In genomic region chr5:149798466-149798865, GRCh38 we compare ENCODE assay signal across 1 cellular context.
TF ChIP-seq lines count a peak whose summit lies in the region.

No MANE protein-coding gene starts in this region.

TF ChIP-seq in HepG2, 621 proteins besides CTCF, POLR2A, EP300 and RAD21 (continued from another document and continues in another):
- TF ChIP-seq, protein P1, sequence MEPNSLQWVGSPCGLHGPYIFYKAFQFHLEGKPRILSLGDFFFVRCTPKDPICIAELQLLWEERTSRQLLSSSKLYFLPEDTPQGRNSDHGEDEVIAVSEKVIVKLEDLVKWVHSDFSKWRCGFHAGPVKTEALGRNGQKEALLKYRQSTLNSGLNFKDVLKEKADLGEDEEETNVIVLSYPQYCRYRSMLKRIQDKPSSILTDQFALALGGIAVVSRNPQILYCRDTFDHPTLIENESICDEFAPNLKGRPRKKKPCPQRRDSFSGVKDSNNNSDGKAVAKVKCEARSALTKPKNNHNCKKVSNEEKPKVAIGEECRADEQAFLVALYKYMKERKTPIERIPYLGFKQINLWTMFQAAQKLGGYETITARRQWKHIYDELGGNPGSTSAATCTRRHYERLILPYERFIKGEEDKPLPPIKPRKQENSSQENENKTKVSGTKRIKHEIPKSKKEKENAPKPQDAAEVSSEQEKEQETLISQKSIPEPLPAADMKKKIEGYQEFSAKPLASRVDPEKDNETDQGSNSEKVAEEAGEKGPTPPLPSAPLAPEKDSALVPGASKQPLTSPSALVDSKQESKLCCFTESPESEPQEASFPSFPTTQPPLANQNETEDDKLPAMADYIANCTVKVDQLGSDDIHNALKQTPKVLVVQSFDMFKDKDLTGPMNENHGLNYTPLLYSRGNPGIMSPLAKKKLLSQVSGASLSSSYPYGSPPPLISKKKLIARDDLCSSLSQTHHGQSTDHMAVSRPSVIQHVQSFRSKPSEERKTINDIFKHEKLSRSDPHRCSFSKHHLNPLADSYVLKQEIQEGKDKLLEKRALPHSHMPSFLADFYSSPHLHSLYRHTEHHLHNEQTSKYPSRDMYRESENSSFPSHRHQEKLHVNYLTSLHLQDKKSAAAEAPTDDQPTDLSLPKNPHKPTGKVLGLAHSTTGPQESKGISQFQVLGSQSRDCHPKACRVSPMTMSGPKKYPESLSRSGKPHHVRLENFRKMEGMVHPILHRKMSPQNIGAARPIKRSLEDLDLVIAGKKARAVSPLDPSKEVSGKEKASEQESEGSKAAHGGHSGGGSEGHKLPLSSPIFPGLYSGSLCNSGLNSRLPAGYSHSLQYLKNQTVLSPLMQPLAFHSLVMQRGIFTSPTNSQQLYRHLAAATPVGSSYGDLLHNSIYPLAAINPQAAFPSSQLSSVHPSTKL (CRISPR knock-in tag; IDR thresholded peaks at IDR 0.05), result no peak
- TF ChIP-seq NONO (IDR thresholded peaks at IDR 0.05), result no peak
- 0 out of 2 replicates have a peak, but pooled peaks have one; percentile 26 for TF ChIP-seq NONO (CRISPR knock-in tag; conservative IDR thresholded peaks at IDR 0.05)
- TF ChIP-seq HOXA3 (CRISPR knock-in tag; IDR thresholded peaks at IDR 0.05), result peak; percentile 24; the same call in 1 of the 2 replicates
- TF ChIP-seq RCOR2 (CRISPR knock-in tag; IDR thresholded peaks at IDR 0.05), result peak; percentile 47; the same call in 1 of the 2 replicates
- TF ChIP-seq DRAP1 (CRISPR knock-in tag; IDR thresholded peaks at IDR 0.05), result peak; percentile 65
- TF ChIP-seq ZNF362 (CRISPR knock-in tag; IDR thresholded peaks at IDR 0.05; ENCODE audit: borderline replicate concordance), result no peak
- TF ChIP-seq HNF4A (CRISPR knock-in tag; IDR thresholded peaks at IDR 0.05), result peak; percentile 67
- peak; percentile 45; the same call in 1 of the 2 replicates for TF ChIP-seq ZNF12 (CRISPR knock-in tag; IDR thresholded peaks at IDR 0.05)
- peak; percentile 79; the same call in 1 of the 2 replicates for TF ChIP-seq PRDM10 (CRISPR knock-in tag; IDR thresholded peaks at IDR 0.05; ENCODE audit: low read depth)
- no peak for TF ChIP-seq ZNF264 (CRISPR knock-in tag; IDR thresholded peaks at IDR 0.05)
- peak; percentile 10; the same call in 1 of the 2 replicates for TF ChIP-seq FOSL2 (CRISPR knock-in tag; IDR thresholded peaks at IDR 0.05)
- 0 out of 2 replicates have a peak, but pooled peaks have one; percentile 19 for TF ChIP-seq SIX4 (CRISPR knock-in tag; IDR thresholded peaks at IDR 0.05)
- TF ChIP-seq NFYC (CRISPR knock-in tag; IDR thresholded peaks at IDR 0.05), result peak; percentile 57
- peak; percentile 95 for TF ChIP-seq ZNF629 (CRISPR knock-in tag; conservative IDR thresholded peaks at IDR 0.05)
- TF ChIP-seq, protein P2, sequence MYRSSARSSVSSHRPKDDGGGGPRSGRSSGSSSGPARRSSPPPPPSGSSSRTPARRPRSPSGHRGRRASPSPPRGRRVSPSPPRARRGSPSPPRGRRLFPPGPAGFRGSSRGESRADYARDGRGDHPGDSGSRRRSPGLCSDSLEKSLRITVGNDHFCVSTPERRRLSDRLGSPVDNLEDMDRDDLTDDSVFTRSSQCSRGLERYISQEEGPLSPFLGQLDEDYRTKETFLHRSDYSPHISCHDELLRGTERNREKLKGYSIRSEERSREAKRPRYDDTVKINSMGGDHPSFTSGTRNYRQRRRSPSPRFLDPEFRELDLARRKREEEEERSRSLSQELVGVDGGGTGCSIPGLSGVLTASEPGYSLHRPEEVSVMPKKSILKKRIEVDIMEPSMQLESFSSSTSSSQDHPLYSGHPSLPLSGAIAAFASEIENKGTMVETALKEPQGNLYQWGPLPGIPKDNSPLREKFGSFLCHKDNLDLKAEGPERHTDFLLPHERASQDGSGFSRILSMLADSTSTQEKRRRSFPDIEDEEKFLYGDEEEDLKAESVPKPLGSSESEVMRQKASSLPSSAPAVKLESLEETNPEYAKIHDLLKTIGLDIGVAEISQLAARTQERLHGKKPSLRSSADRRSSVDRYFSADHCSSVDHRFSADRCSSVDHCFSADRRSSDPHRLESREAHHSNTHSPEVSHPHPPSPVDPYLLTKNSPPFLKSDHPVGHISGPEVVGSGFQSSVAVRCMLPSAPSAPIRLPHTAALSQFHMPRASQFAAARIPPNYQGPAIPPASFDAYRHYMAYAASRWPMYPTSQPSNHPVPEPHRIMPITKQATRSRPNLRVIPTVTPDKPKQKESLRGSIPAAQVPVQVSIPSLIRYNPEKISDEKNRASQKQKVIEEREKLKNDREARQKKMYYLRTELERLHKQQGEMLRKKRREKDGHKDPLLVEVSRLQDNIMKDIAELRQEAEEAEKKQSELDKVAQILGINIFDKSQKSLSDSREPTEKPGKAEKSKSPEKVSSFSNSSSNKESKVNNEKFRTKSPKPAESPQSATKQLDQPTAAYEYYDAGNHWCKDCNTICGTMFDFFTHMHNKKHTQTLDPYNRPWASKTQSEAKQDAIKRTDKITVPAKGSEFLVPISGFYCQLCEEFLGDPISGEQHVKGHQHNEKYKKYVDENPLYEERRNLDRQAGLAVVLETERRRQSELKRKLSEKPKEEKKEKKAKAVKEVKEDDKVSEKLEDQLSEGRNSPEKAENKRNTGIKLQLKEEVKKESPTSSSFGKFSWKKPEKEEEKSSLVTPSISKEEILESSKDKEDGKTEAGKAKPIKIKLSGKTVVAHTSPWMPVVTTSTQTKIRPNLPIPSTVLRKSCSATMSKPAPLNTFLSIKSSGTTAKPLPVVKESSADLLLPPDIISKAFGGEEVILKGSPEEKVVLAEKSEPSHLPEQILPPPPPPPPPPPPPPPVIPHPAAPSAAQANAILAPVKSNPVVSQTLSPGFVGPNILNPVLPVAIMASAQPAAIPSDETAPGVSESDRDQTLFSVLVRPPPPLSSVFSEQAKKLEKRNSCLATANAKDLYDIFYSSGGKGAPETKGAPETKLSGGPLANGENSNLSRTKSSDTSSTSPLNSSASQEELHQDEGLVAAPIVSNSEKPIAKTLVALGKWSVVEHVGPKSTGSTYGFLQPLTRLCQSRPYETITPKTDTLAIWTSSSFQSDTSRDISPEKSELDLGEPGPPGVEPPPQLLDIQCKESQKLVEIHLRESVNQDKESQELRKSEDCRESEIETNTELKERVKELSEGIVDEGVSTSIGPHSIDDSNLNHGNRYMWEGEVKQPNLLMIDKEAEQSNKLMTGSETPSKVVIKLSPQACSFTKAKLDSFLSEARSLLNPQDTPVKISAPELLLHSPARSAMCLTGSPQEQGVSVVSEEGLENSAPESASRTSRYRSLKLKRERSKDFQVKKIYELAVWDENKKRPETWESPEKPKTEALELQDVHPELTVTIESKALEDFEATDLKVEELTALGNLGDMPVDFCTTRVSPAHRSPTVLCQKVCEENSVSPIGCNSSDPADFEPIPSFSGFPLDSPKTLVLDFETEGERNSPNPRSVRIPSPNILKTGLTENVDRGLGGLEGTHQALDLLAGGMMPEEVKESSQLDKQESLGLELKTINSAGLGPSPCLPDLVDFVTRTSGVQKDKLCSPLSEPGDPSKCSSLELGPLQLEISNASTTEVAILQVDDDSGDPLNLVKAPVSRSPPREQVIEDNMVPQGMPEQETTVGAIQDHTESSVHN (CRISPR knock-in tag; IDR thresholded peaks at IDR 0.05), result no peak
- TF ChIP-seq ZNF326 (CRISPR knock-in tag; IDR thresholded peaks at IDR 0.05; ENCODE audit: borderline replicate concordance), result no peak
- TF ChIP-seq THYN1 (CRISPR knock-in tag; IDR thresholded peaks at IDR 0.05; ENCODE audit: borderline replicate concordance, low read depth), result no peak
- TF ChIP-seq TEAD3 (CRISPR knock-in tag; optimal IDR thresholded peaks at IDR 0.05; ENCODE audit: borderline replicate concordance), result peak; percentile 59
- no peak for TF ChIP-seq ZFP41 (CRISPR knock-in tag; IDR thresholded peaks at IDR 0.05; ENCODE audit: borderline replicate concordance)
- peak; percentile 43; the same call in 1 of the 2 replicates for TF ChIP-seq ZFX (CRISPR knock-in tag; IDR thresholded peaks at IDR 0.05; ENCODE audit: low read depth)
- TF ChIP-seq YEATS2 (CRISPR knock-in tag; IDR thresholded peaks at IDR 0.05; ENCODE audit: borderline replicate concordance), result 0 out of 2 replicates have a peak, but pooled peaks have one; percentile 40
- TF ChIP-seq MTA3 (CRISPR knock-in tag; IDR thresholded peaks at IDR 0.05), result no peak
- 0 out of 2 replicates have a peak, but pooled peaks have one; percentile 23 for TF ChIP-seq GMEB1 (CRISPR knock-in tag; IDR thresholded peaks at IDR 0.05; ENCODE audit: borderline replicate concordance)
- TF ChIP-seq ZFP1 (CRISPR knock-in tag; IDR thresholded peaks at IDR 0.05), result no peak
- TF ChIP-seq ZNF18 (CRISPR knock-in tag; IDR thresholded peaks at IDR 0.05; ENCODE audit: insufficient replicate concordance), result peak; percentile 13
- peak; percentile 80 for TF ChIP-seq ZNF644 (CRISPR knock-in tag; IDR thresholded peaks at IDR 0.05; ENCODE audit: low read depth)
- TF ChIP-seq, protein P3, sequence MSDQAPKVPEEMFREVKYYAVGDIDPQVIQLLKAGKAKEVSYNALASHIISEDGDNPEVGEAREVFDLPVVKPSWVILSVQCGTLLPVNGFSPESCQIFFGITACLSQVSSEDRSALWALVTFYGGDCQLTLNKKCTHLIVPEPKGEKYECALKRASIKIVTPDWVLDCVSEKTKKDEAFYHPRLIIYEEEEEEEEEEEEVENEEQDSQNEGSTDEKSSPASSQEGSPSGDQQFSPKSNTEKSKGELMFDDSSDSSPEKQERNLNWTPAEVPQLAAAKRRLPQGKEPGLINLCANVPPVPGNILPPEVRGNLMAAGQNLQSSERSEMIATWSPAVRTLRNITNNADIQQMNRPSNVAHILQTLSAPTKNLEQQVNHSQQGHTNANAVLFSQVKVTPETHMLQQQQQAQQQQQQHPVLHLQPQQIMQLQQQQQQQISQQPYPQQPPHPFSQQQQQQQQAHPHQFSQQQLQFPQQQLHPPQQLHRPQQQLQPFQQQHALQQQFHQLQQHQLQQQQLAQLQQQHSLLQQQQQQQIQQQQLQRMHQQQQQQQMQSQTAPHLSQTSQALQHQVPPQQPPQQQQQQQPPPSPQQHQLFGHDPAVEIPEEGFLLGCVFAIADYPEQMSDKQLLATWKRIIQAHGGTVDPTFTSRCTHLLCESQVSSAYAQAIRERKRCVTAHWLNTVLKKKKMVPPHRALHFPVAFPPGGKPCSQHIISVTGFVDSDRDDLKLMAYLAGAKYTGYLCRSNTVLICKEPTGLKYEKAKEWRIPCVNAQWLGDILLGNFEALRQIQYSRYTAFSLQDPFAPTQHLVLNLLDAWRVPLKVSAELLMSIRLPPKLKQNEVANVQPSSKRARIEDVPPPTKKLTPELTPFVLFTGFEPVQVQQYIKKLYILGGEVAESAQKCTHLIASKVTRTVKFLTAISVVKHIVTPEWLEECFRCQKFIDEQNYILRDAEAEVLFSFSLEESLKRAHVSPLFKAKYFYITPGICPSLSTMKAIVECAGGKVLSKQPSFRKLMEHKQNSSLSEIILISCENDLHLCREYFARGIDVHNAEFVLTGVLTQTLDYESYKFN (CRISPR knock-in tag; conservative IDR thresholded peaks at IDR 0.05), result peak; percentile 40; the same call in 1 of the 2 replicates
